In the genomic region with DNA sequence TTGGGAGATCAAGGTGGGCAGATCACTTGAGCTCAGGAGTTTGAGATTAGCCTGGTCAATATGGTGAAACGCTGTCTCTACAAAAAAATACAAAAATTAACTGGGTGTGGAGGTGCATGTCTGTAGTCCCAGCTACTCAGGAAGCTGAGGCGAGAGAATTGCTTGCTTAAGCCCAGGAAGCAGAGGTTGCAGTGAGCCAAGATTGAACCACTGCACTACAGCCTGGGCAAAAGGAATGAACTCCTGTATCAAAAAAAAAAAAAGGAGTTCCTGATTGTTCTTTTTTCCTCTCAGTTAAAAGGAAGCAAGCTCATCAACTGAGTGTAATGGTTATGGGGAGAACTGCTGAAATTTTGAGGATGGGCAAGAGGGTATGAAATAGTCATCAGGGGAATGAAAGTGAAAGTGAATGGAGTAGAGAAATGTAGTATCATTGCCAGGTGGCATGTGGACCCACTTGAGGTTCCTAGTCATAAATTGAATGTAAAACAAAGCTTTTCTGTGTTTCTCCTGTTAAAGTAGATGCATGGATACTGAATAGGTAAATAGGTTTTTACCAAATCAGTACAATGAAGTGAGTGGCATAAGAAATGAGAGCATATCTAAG, we compare ENCODE assay signal across 10 cellular contexts. TPM values are rescaled to one million over a fixed set of nuclear protein-coding genes. Genes with fewer than 3 reads are reported as not detected.
DNase-seq lines count a peak whose midpoint lies in the region; ATAC-seq lines count a peak whose summit lies in the region.
"Had no signal": no experiment of that assay in that cellular context is flagged by ENCODE, and none has a peak within 500 bp of the region (broad histone marks: within the 10 kb centered on the region; RNA-seq: fewer than 3 reads in every experiment).

No MANE protein-coding gene starts in this region.

- ATAC-seq in GM18508 (IDR thresholded peaks at IDR 0.05; ENCODE audit: insufficient read depth, unreplicated experiment) (peak; percentile 72), GM21528 (IDR thresholded peaks at IDR 0.05; ENCODE audit: low FRiP score, unreplicated experiment) (peak; percentile 72), left colon (peak; percentile 45)
- ATAC-seq: PC-3 had no signal

- intact Hi-C loops in left colon (cut with DNase I, micrococcal nuclease): no loop called here

- in situ Hi-C loops in KBM-7 (cut with MboI; ENCODE audit: low pct_unique_long_range_greater_than_20kb, low sequenced_read_pairs): no loop called here

- DNase-seq in KBM-7 (peak; percentile 7), left colon (no peak), AG20443 (ENCODE audit: low spot score) (no peak), EL (no peak), NCI-H524 treated with DMSO at 0.1 percent for 48 hours (lab: John Stamatoyannopoulos, UW) (no peak), NCI-H2227 treated with DMSO at 0.1 percent for 48 hours (lab: John Stamatoyannopoulos, UW) (no peak)
- DNase-seq: activated T-cell treated with anti-CD3 and anti-CD28 coated beads, Interleukin-2, amount 50 U/mL, for 24 hours; PC-3 had no signal

RNA-seq across cellular contexts. Expression of a gene that starts 35.6 kb away (rescaled TPM):
- total RNA-seq in left colon: 100 to 1,000 TPM; 118 to 122 TPM
